In the genomic region with DNA sequence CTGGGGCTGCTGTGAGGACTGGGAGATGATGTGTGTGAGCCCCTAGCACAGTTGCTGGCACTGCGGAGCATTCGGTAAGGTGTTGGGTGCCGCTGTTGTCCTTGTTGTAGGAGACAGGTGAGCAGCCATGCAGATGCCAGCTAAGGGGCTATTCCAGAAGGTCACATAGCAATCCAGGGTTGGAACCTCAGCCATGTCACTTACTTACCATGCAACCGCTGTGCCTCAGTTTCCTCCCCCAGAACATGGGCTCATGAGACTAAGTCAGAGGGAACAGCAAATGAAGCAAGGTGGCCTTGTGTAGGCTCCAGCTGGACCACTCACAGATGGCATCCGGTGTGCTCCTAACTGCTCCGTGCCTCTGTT, we compare ENCODE assay signal across 1 cellular context.
TF ChIP-seq lines count a peak whose summit lies in the region.

No MANE protein-coding gene starts in this region.

TF ChIP-seq in GM12878, 131 proteins besides CTCF, POLR2A, EP300 and RAD21:
- TF ChIP-seq MYB (IDR thresholded peaks at IDR 0.05; ENCODE audit: borderline replicate concordance, low read depth, low read length) (no peak), HCFC1 (IDR thresholded peaks at IDR 0.05; ENCODE audit: low read length) (0 out of 2 replicates have a peak, but pooled peaks have one; percentile 6), SMARCA5 (IDR thresholded peaks at IDR 0.05) (peak; percentile 36; the same call in 1 of the 2 replicates), ZNF217 (IDR thresholded peaks at IDR 0.05) (peak; percentile 42; the same call in 1 of the 2 replicates)
